8 cellular contexts compared by ENCODE assay signal in genomic region chr1:165392634-165393571, GRCh38. TPM values are rescaled to one million over a fixed set of nuclear protein-coding genes. Genes with fewer than 3 reads are reported as not detected.
DNase-seq lines count a peak whose midpoint lies in the region; ATAC-seq and TF ChIP-seq lines count a peak whose summit lies in the region.

No MANE protein-coding gene starts in this region.

- H3F3A ChIP-seq in GM23338 (replicated peaks; ENCODE audit: low read depth) = no peaks in the 10 kb centered on the region

- no peak overlapping the region for H3K27ac ChIP-seq in GM23338 (ENCODE audit: low read depth)
- H3K27ac ChIP-seq in KMS-11 = no peak overlapping the region
- no peak overlapping the region for H3K27ac ChIP-seq in subcutaneous abdominal adipose tissue (ENCODE audit: low read depth, low read length)

- no peaks in the 10 kb centered on the region for H3K9me2 ChIP-seq in GM23338 (ENCODE audit: insufficient read depth)

- H3K9me3 Mint-ChIP-seq in GM23338 = no peaks in the 10 kb centered on the region

- peak; percentile 90 for DNase-seq in ELF-1 (ENCODE audit: low read depth, low spot score)
- peak; percentile 89 for DNase-seq in GM23338 (ENCODE audit: low spot score)
- peak; percentile 93 for DNase-seq in RPMI7951 (ENCODE audit: low read depth)
- peak; percentile 81 to 84 for DNase-seq in activated T-helper 1 cell treated with anti-CD3 and anti-CD28 coated beads, Interleukin-2, amount 50 U/mL, for 16 hours (ENCODE audit: low read depth in 1 of 2, low spot score in 1 of 2)
- DNase-seq in fibroblast of the conjunctiva (ENCODE audit: low read depth) = peak; percentile 87
- peak; percentile 82 for DNase-seq in non-pigmented ciliary epithelial cell (ENCODE audit: low read depth)

- no peaks in the 10 kb centered on the region for H3K9me3 ChIP-seq in subcutaneous abdominal adipose tissue (ENCODE audit: control insufficient read depth in 5 of 5, low read length in 5 of 5)

- H3K36me3 ChIP-seq in GM23338 (ENCODE audit: insufficient read depth) (no peaks in the 10 kb centered on the region), KMS-11 (ENCODE audit: insufficient read depth) (no peaks in the 10 kb centered on the region), subcutaneous abdominal adipose tissue (ENCODE audit: control insufficient read depth in 5 of 5, insufficient read depth in 5 of 5, low read length in 5 of 5) (no peaks in the 10 kb centered on the region)

- H3K36me3 Mint-ChIP-seq in GM23338 (ENCODE audit: low read depth) = no peaks in the 10 kb centered on the region

- peak; percentile 99 for ATAC-seq in GM23338

- H3K4me2 ChIP-seq in GM23338 (peak overlapping the region; percentile 75), KMS-11 (peak overlapping the region; percentile 58)

- no peaks in the 10 kb centered on the region for H3K27me3 ChIP-seq in GM23338 (ENCODE audit: insufficient read depth)
- peaks cover 21% of the 10 kb centered on the region for H3K27me3 ChIP-seq in KMS-11 (ENCODE audit: insufficient read depth, low read depth)
- H3K27me3 ChIP-seq in subcutaneous abdominal adipose tissue (ENCODE audit: control insufficient read depth in 5 of 5, insufficient read depth in 4 of 5, low read length in 5 of 5) = peaks cover 0 to 16% (median 7%) of the 10 kb centered on the region in 5 donors

- H3K4me3 Mint-ChIP-seq in GM23338 = peak overlapping the region; percentile 61

- H3K4me3 ChIP-seq in GM23338 (peak overlapping the region; percentile 49), KMS-11 (IDR thresholded peaks at IDR 0.05; ENCODE audit: insufficient read depth, low read depth, low read length) (peak overlapping the region; percentile 90), subcutaneous abdominal adipose tissue (ENCODE audit: low read depth in 1 of 5, low read length in 5 of 5) (peak overlapping the region; percentile 7 to 49 (median 40))

- 0 out of 2 replicates have a peak, but pooled peaks cover 3% of the 10 kb centered on the region for H3K4me1 ChIP-seq in GM23338 (ENCODE audit: insufficient read depth)
- peaks cover 19% of the 10 kb centered on the region for H3K4me1 ChIP-seq in KMS-11 (ENCODE audit: low read depth, poor library complexity, severe bottlenecking)
- peaks cover 3 to 20% (median 12%) of the 10 kb centered on the region in 5 donors for H3K4me1 ChIP-seq in subcutaneous abdominal adipose tissue (ENCODE audit: control insufficient read depth in 5 of 5, insufficient read depth in 5 of 5, low read length in 5 of 5)

- H3K4me1 Mint-ChIP-seq in GM23338 = peaks cover 4% of the 10 kb centered on the region

- H2AFZ ChIP-seq in GM23338 = peak overlapping the region; percentile 91
- peak overlapping the region; percentile 11; the same call in 1 of the 2 replicates for H2AFZ ChIP-seq in KMS-11 (ENCODE audit: low read depth)

- H3K9ac ChIP-seq in KMS-11 (no peak overlapping the region), subcutaneous abdominal adipose tissue (ENCODE audit: low read length in 5 of 5) (no peak overlapping the region)

- H3K27me3 Mint-ChIP-seq in GM23338 (ENCODE audit: insufficient read depth, low read depth, poor library complexity) = peaks cover 6% of the 10 kb centered on the region

- no peak overlapping the region for H3K27ac Mint-ChIP-seq in GM23338

- H4K20me1 ChIP-seq in GM23338 (replicated peaks; ENCODE audit: insufficient read depth) (no peaks in the 10 kb centered on the region), KMS-11 (ENCODE audit: insufficient read depth) (no peaks in the 10 kb centered on the region)

- TF ChIP-seq CTCF in GM23338 (conservative IDR thresholded peaks at IDR 0.05; ENCODE audit: low read depth in 2 of 2) (peak; percentile 94 to 95), KMS-11 (conservative IDR thresholded peaks at IDR 0.05; ENCODE audit: low read depth, low read length) (peak; percentile 100)

- no peaks in the 10 kb centered on the region for H3K79me2 ChIP-seq in GM23338 (replicated peaks; ENCODE audit: insufficient read depth)
- no peaks in the 10 kb centered on the region for H3K79me2 ChIP-seq in KMS-11 (ENCODE audit: insufficient read depth, low read depth)

TF ChIP-seq in GM23338, 12 proteins besides CTCF, POLR2A, EP300 and RAD21 (continues in another document):
- TF ChIP-seq JUNB (IDR thresholded peaks at IDR 0.05; ENCODE audit: unreplicated experiment) = no peak
- TF ChIP-seq ZNF462 (CRISPR knock-in tag; IDR thresholded peaks at IDR 0.05) = no peak
- TF ChIP-seq ZNF331 (CRISPR knock-in tag; IDR thresholded peaks at IDR 0.05; ENCODE audit: low read depth) = no peak
- TF ChIP-seq NANOG (IDR thresholded peaks at IDR 0.05; ENCODE audit: borderline replicate concordance) = no peak
- TF ChIP-seq STAT1 (IDR thresholded peaks at IDR 0.05; ENCODE audit: unreplicated experiment) = no peak

RNA-seq across cellular contexts. Expression of gene LMX1A, which starts 36.4 kb away (rescaled TPM):
- not detected in 2 replicates for total RNA-seq in GM23338 (2014; rRNA removed; shearing (Covaris generic))
- not detected in 2 replicates for polyA plus RNA-seq in GM23338 (2016; fragmentation: Nextera tagmentation; extraction: Ambion mirVana)
- not detected in 2 replicates for total RNA-seq in RPMI7951 (2014; rRNA removed; shearing (Covaris generic))

RNA-seq across cellular contexts. Expression of gene RXRG, which starts 52.0 kb away (rescaled TPM):
- total RNA-seq in GM23338 (2014; rRNA removed; shearing (Covaris generic)) = not detected in 2 replicates
- polyA plus RNA-seq in GM23338 (2016; fragmentation: Nextera tagmentation; extraction: Ambion mirVana) = not detected in 2 replicates
- total RNA-seq in RPMI7951 (2014; rRNA removed; shearing (Covaris generic)) = 0.39 and 0.96 TPM in 2 replicates

Comparison
In these comparisons a context has a peak if more than half of its experiments do, and no peak if none do; other contexts are left out.
1. H3K4me3 ChIP-seq: peak in every context shown above with its lines; median percentile 90 in KMS-11; 49 in GM23338; 40 in subcutaneous abdominal adipose tissue.